In the genomic region with DNA sequence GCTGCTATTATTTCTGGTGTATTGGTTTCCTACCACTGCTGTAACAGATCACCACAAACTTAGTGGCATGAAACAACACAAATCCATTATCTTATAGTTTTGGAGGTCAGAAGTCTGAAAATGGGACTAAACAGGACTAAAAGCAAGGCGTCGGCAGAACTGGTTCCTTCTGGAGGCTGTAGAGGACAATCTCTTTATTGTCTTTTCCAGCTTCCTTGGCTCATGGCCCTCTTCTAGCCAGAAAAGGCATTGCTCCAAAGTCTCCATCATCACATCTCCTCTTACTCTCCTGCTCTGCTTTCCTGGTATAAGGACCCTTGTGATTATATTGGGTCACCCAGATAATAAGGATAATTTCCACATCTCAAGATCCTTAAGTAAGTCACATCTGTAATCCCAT, we compare ENCODE assay signal across 29 cellular contexts.
"Had no signal": no experiment of that assay in that cellular context is flagged by ENCODE, and none has a peak within 500 bp of the region (broad histone marks: within the 10 kb centered on the region; RNA-seq: fewer than 3 reads in every experiment).

No MANE protein-coding gene starts in this region.

- H3K9me3 Mint-ChIP-seq: immature natural killer cell; natural killer cell; neural progenitor cell; stimulated activated naive B cell treated with anti-CD40 and anti-IgM and Interleukin-4, amounts not matched to agents 10 μg/mL and 1 μg/mL and 100 μg/mL, for 72 hours had no signal

- H3K4me3 Mint-ChIP-seq: immature natural killer cell; naive B cell; natural killer cell; nephron progenitor cell; neural progenitor cell; stimulated activated naive B cell treated with anti-CD40 and anti-IgM and Interleukin-4, amounts not matched to agents 10 μg/mL and 1 μg/mL and 100 μg/mL, for 72 hours had no signal

- H3K27ac ChIP-seq: left lung, lower lobe of right lung, neural progenitor cell, neutrophil, parathyroid adenoma, right atrium auricular region, skin epidermis, stomach, testis, thyroid gland, transverse colon, upper lobe of right lung had no signal

- H3K4me1 ChIP-seq: left lung, lower lobe of right lung, neural progenitor cell, parathyroid adenoma, right atrium auricular region, stomach, testis, thyroid gland, transverse colon, upper lobe of right lung had no signal

- H3K27ac Mint-ChIP-seq: immature natural killer cell; naive B cell; natural killer cell; nephron progenitor cell; neural progenitor cell; progenitor cell of endocrine pancreas; stimulated activated naive B cell treated with anti-CD40 and anti-IgM and Interleukin-4, amounts not matched to agents 10 μg/mL and 1 μg/mL and 100 μg/mL, for 72 hours had no signal

- H3K36me3 Mint-ChIP-seq: immature natural killer cell; naive B cell; natural killer cell; neural progenitor cell; stimulated activated naive B cell treated with anti-CD40 and anti-IgM and Interleukin-4, amounts not matched to agents 10 μg/mL and 1 μg/mL and 100 μg/mL, for 72 hours had no signal

- H3K27me3 Mint-ChIP-seq: progenitor cell of endocrine pancreas; stimulated activated naive B cell treated with anti-CD40 and anti-IgM and Interleukin-4, amounts not matched to agents 10 μg/mL and 1 μg/mL and 100 μg/mL, for 72 hours had no signal

- H3K4me3 ChIP-seq: left lung, lower lobe of right lung, neural progenitor cell, right atrium auricular region, skin epidermis, stomach, testis, thyroid gland, transverse colon, upper lobe of right lung had no signal

- H3K9me3 ChIP-seq: left lung, lower lobe of right lung, neutrophil, right atrium auricular region, stomach, testis, thyroid gland, transverse colon, upper lobe of right lung had no signal

- H3K36me3 ChIP-seq: left lung, lower lobe of right lung, neural progenitor cell, neutrophil, right atrium auricular region, stomach, thyroid gland, transverse colon, upper lobe of right lung had no signal

- DNase-seq: immature natural killer cell; kidney; left colon; left lung; lower lobe of right lung; mammary epithelial cell; mesenchymal stem cell; naive B cell; natural killer cell; nephron progenitor cell; occipital lobe; stimulated activated CD4-positive, alpha-beta T cell treated with anti-CD3 and anti-CD28 coated beads, Interleukin-12 subunit alpha, Interleukin-12 subunit beta, amount 100 ng/mL, for 4 hours; stimulated activated CD4-positive, alpha-beta T cell treated with anti-CD3 and anti-CD28 coated beads, Interleukin-15, amount 100 ng/mL, for 24 hours; stimulated activated CD4-positive, alpha-beta T cell treated with anti-CD3 and anti-CD28 coated beads, Interleukin-2, amount 100 ng/mL, for 24 hours; stimulated activated CD4-positive, alpha-beta T cell treated with anti-CD3 and anti-CD28 coated beads, Interleukin-4, amount 100 ng/mL, for 1 hour; stimulated activated naive B cell treated with anti-CD40 and anti-IgM and Interleukin-4, amounts not matched to agents 10 μg/mL and 1 μg/mL and 100 μg/mL, for 72 hours; stimulated activated naive CD8-positive, alpha-beta T cell treated with anti-CD3 and anti-CD28 coated beads, Interleukin-15, Interleukin-2, amounts not matched to agents 100 U/mL and 50 U/mL, for 24 hours; stomach; testis; thyroid gland; transverse colon; upper lobe of right lung had no signal

- H3K27me3 ChIP-seq: left lung, neural progenitor cell, neutrophil, right atrium auricular region, stomach, testis, thyroid gland, transverse colon, upper lobe of right lung had no signal

- ATAC-seq: left colon; left lung; lower lobe of right lung; natural killer cell; sciatic nerve; stimulated activated naive B cell treated with anti-CD40 and anti-IgM and Interleukin-4, amounts not matched to agents 10 μg/mL and 1 μg/mL and 100 μg/mL, for 72 hours; stimulated activated naive CD8-positive, alpha-beta T cell treated with anti-CD3 and anti-CD28 coated beads, Interleukin-15, Interleukin-2, amounts not matched to agents 100 U/mL and 50 U/mL, for 24 hours; upper lobe of right lung had no signal

- H3K4me1 Mint-ChIP-seq: immature natural killer cell; naive B cell; natural killer cell; nephron progenitor cell; neural progenitor cell; stimulated activated naive B cell treated with anti-CD40 and anti-IgM and Interleukin-4, amounts not matched to agents 10 μg/mL and 1 μg/mL and 100 μg/mL, for 72 hours had no signal
